Comparison of ENCODE assay signal across 17 cellular contexts in genomic region chr4:98608343-98608742, GRCh38. TPM values are rescaled to one million over a fixed set of nuclear protein-coding genes. Genes with fewer than 3 reads are reported as not detected.
A peak's percentile ranks its signal among the peaks of the same experiment; 100 is the strongest.
DNase-seq lines count a peak whose midpoint lies in the region; ATAC-seq and TF ChIP-seq lines count a peak whose summit lies in the region.
"Had no signal": no experiment of that assay in that cellular context is flagged by ENCODE, and none has a peak within 500 bp of the region (broad histone marks: within the 10 kb centered on the region; RNA-seq: fewer than 3 reads in every experiment).

No MANE protein-coding gene starts in this region.

- H3K27me3 ChIP-seq in BE2C = no peaks in the 10 kb centered on the region
- no peaks in the 10 kb centered on the region for H3K27me3 ChIP-seq in Caco-2 (replicated peaks; ENCODE audit: control insufficient read depth, insufficient read depth, low read length)
- H3K27me3 ChIP-seq: SJSA1 had no signal

- ATAC-seq in T-helper 17 cell (no peak), left cardiac atrium (no peak), HG03095 (IDR thresholded peaks at IDR 0.05; ENCODE audit: unreplicated experiment) (no peak)
- ATAC-seq: HCT116 had no signal

- no peaks in the 10 kb centered on the region for H3K9me3 Mint-ChIP-seq in Caco-2 (ENCODE audit: unreplicated experiment)
- H3K9me3 Mint-ChIP-seq in endothelial cell (ENCODE audit: unreplicated experiment) = no peaks in the 10 kb centered on the region
- no peaks in the 10 kb centered on the region for H3K9me3 Mint-ChIP-seq in MCF 10A (ENCODE audit: unreplicated experiment)

- peak; percentile 15 for DNase-seq in BE2C
- no peak for DNase-seq in Caco-2
- DNase-seq in T-helper 17 cell = no peak
- DNase-seq in endothelial cell (ENCODE audit: low spot score) = no peak
- DNase-seq in MCF 10A (ENCODE audit: unreplicated experiment) = no peak
- DNase-seq in left cardiac atrium = no peak
- DNase-seq: DMS53, KG1, NCI-H1048, NCI-H1436 treated with DMSO at 0.1 percent for 48 hours, NCI-H2029 treated with DMSO at 0.1 percent for 48 hours, NCI-H226, NCI-H524 treated with DMSO at 0.1 percent for 48 hours had no signal

- CTCF ChIA-PET in Caco-2 (lab: Charles Lee) (no interaction called here), MCF 10A (lab: Yijun Ruan, JAX) (no interaction called here)

- no peaks in the 10 kb centered on the region for H3K27me3 Mint-ChIP-seq in Caco-2 (ENCODE audit: insufficient read depth, unreplicated experiment)
- H3K27me3 Mint-ChIP-seq in T-helper 17 cell = no peaks in the 10 kb centered on the region
- peaks cover 1% of the 10 kb centered on the region for H3K27me3 Mint-ChIP-seq in endothelial cell (ENCODE audit: unreplicated experiment)
- no peaks in the 10 kb centered on the region for H3K27me3 Mint-ChIP-seq in MCF 10A (ENCODE audit: insufficient read depth, unreplicated experiment)

- H3K36me3 Mint-ChIP-seq in Caco-2 (ENCODE audit: insufficient read depth, unreplicated experiment) (no peaks in the 10 kb centered on the region), T-helper 17 cell (ENCODE audit: low read depth) (no peaks in the 10 kb centered on the region), endothelial cell (ENCODE audit: low read depth, unreplicated experiment) (no peaks in the 10 kb centered on the region), MCF 10A (ENCODE audit: insufficient read depth, unreplicated experiment) (peaks cover 7% of the 10 kb centered on the region)
- H3K36me3 Mint-ChIP-seq: CD14-positive monocyte had no signal

- peak overlapping the region; percentile 13 for H3K27ac Mint-ChIP-seq in Caco-2 (ENCODE audit: unreplicated experiment)
- peak overlapping the region; percentile 87 for H3K27ac Mint-ChIP-seq in T-helper 17 cell
- peak overlapping the region; percentile 16 for H3K27ac Mint-ChIP-seq in endothelial cell (ENCODE audit: unreplicated experiment)
- H3K27ac Mint-ChIP-seq in MCF 10A (ENCODE audit: low read depth, unreplicated experiment) = no peak overlapping the region
- H3K27ac Mint-ChIP-seq: CD14-positive monocyte had no signal

- H3K4me1 ChIP-seq in BE2C (no peaks in the 10 kb centered on the region), Caco-2 (peaks cover 6% of the 10 kb centered on the region)

- no peaks in the 10 kb centered on the region for H3K36me3 ChIP-seq in BE2C
- H3K36me3 ChIP-seq in Caco-2 (ENCODE audit: control insufficient read depth, insufficient read depth, low read length) = no peaks in the 10 kb centered on the region
- H3K36me3 ChIP-seq: SJSA1 had no signal

- H3K9me3 ChIP-seq in BE2C (no peaks in the 10 kb centered on the region), Caco-2 (no peaks in the 10 kb centered on the region), T-helper 17 cell (ENCODE audit: control insufficient read depth, low read length, poor library complexity, severe bottlenecking) (no peaks in the 10 kb centered on the region)
- H3K9me3 ChIP-seq: SJSA1 had no signal

- intact Hi-C loops in Caco-2 (cut with micrococcal nuclease; ENCODE audit: unreplicated experiment) (no loop called here), MCF 10A (cut with micrococcal nuclease) (no loop called here), left cardiac atrium (cut with DNase I) (no loop called here)

- BruUV-seq in Caco-2 (replicated peaks; lab: Mats Ljungman, UMichigan) (no TSS peak), MCF 10A (replicated peaks; lab: Mats Ljungman, UMichigan) (no TSS peak)

- H3K4me3 Mint-ChIP-seq in Caco-2 (ENCODE audit: unreplicated experiment) = no peak overlapping the region
- H3K4me3 Mint-ChIP-seq in T-helper 17 cell = no peak overlapping the region
- H3K4me3 Mint-ChIP-seq in endothelial cell (ENCODE audit: unreplicated experiment) = no peak overlapping the region
- no peak overlapping the region for H3K4me3 Mint-ChIP-seq in MCF 10A (ENCODE audit: unreplicated experiment)
- H3K4me3 Mint-ChIP-seq: CD14-positive monocyte had no signal

- TF ChIP-seq CTCF in BE2C (IDR thresholded peaks at IDR 0.05; ENCODE audit: low read depth, low read length) (no peak), Caco-2 (IDR thresholded peaks at IDR 0.05; ENCODE audit: insufficient read depth in 1 of 2, low read depth in 1 of 2, low read length in 1 of 2, severe bottlenecking in 1 of 2, unreplicated experiment in 1 of 2) (no peak), endothelial cell (IDR thresholded peaks at IDR 0.05; ENCODE audit: unreplicated experiment) (no peak), MCF 10A (IDR thresholded peaks at IDR 0.05; ENCODE audit: unreplicated experiment) (no peak)

- H3K4me1 Mint-ChIP-seq in Caco-2 (ENCODE audit: low read depth, unreplicated experiment) = no peaks in the 10 kb centered on the region
- H3K4me1 Mint-ChIP-seq in T-helper 17 cell = peaks cover 51% of the 10 kb centered on the region
- peaks cover 20% of the 10 kb centered on the region for H3K4me1 Mint-ChIP-seq in endothelial cell (ENCODE audit: unreplicated experiment)
- H3K4me1 Mint-ChIP-seq in MCF 10A (ENCODE audit: insufficient read depth, unreplicated experiment) = peaks cover under 1% of the 10 kb centered on the region

- POLR2A ChIA-PET in Caco-2 (lab: Charles Lee) = no interaction called here
- POLR2A ChIA-PET in MCF 10A (lab: Yijun Ruan, JAX) = no interaction called here

- no peak overlapping the region for H3K4me3 ChIP-seq in BE2C (ENCODE audit: low read depth, low read length)
- H3K4me3 ChIP-seq in Caco-2 (ENCODE audit: low read depth, low read length) = no peak overlapping the region
- H3K4me3 ChIP-seq: SJSA1 had no signal

RNA-seq across cellular contexts. Expression of gene TSPAN5, which starts 50.1 kb away (rescaled TPM):
- polyA plus RNA-seq in BE2C (2012; ENCODE audit: insufficient read depth, insufficient read length, low read depth) = 12.2 TPM
- 24.1 and 26.1 TPM in 2 replicates for total RNA-seq in Caco-2 (2022)
- 10 to 100 TPM; 11.8 to 15.2 TPM for total RNA-seq in T-helper 17 cell
- total RNA-seq in endothelial cell (ENCODE audit: unreplicated experiment) = 21.8 TPM
- 18.5 and 19.8 TPM in 2 replicates for total RNA-seq in MCF 10A (2022)
- 1 to 10 TPM; 1.3 to 2.0 TPM for total RNA-seq in left cardiac atrium
